19 cellular contexts compared by ENCODE assay signal in the genomic region with DNA sequence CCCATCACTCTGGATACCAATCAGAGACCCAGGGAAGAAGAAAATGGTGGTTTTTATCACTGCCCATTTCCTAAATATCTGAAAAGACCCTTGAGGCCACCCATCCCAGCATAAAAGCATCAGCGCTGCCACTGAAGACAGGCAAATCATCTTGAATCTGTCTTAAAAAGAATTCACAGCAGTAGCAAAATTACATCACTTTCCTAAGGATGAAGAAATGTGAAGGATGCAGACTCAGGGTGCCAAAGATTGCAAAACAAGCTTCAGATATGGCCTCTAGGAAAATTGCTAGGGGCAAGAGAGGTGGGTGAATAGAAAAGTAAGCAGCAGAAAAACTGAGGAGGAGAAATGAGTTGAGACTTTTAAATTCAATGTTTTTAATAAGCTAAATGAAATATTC.
DNase-seq lines count a peak whose midpoint lies in the region; ATAC-seq and TF ChIP-seq lines count a peak whose summit lies in the region.
"Had no signal": no experiment of that assay in that cellular context is flagged by ENCODE, and none has a peak within 500 bp of the region (broad histone marks: within the 10 kb centered on the region; RNA-seq: fewer than 3 reads in every experiment).

No MANE protein-coding gene starts in this region.

- DNase-seq in AML-193 (lab: John Stamatoyannopoulos, UW) (peak; percentile 80 to 89), MV-4-11 (lab: John Stamatoyannopoulos, UW) (peak; percentile 46), dedifferentiated amniotic fluid mesenchymal stem cell (ENCODE audit: extremely low spot score) (peak; percentile 36), T-helper 1 cell (no peak), islet precursor cell (no peak), activated gamma-delta T cell (lab: John Stamatoyannopoulos, UW) (no peak)
- DNase-seq: activated CD8-positive, alpha-beta T cell treated with anti-CD3 and anti-CD28 coated beads, Interleukin-2, amount 10 ng/mL, durations not matched to agents 7 days and 5 days; left cardiac atrium; NCI-H1417; occipital lobe; RPMI8226; stimulated activated CD4-positive, alpha-beta T cell treated with anti-CD3 and anti-CD28 coated beads, Interleukin-4, amount 100 ng/mL, for 24 hours; stimulated activated CD8-positive, alpha-beta memory T cell treated with anti-CD3 and anti-CD28 coated beads, Interleukin-4, amount 100 ng/mL, for 48 hours; T-helper 17 cell had no signal

- no peak for ATAC-seq in GM21529 (IDR thresholded peaks at IDR 0.05; ENCODE audit: unreplicated experiment)
- ATAC-seq: activated CD8-positive, alpha-beta T cell treated with anti-CD3 and anti-CD28 coated beads, Interleukin-2, amount 10 ng/mL, durations not matched to agents 7 days and 5 days; T-helper 17 cell; WTC11 had no signal

- H3K27me3 ChIP-seq in neural cell (ENCODE audit: insufficient read depth, low read depth, low read length), result no peaks in the 10 kb centered on the region
- H3K27me3 ChIP-seq: esophagus muscularis mucosa had no signal

- H3K36me3 ChIP-seq in neural cell (ENCODE audit: insufficient read depth, low read length), result peaks cover under 1% of the 10 kb centered on the region

- peak overlapping the region; percentile 53 for H3K27ac ChIP-seq in neural cell (ENCODE audit: low read length)
- H3K27ac ChIP-seq: esophagus muscularis mucosa, KMS-11 had no signal

- no peak for TF ChIP-seq CTCF in neural cell (IDR thresholded peaks at IDR 0.05; ENCODE audit: poor library complexity, severe bottlenecking)

- H3K4me2 ChIP-seq in neural cell (ENCODE audit: low read length), result no peak overlapping the region
- H3K4me2 ChIP-seq: KMS-11 had no signal

- H3K9me3 ChIP-seq in neural cell (ENCODE audit: low read length), result no peaks in the 10 kb centered on the region
- H3K9me3 ChIP-seq: esophagus muscularis mucosa had no signal

- no peak overlapping the region for H3K4me3 ChIP-seq in neural cell (ENCODE audit: low read length)
- H3K4me3 ChIP-seq: esophagus muscularis mucosa had no signal

- peak; percentile 73 for TF ChIP-seq EP300 in neural cell (conservative IDR thresholded peaks at IDR 0.05; ENCODE audit: poor library complexity, severe bottlenecking)

- H3F3A ChIP-seq in neural cell (ENCODE audit: insufficient read depth, low read length, poor library complexity, severe bottlenecking), result no peaks in the 10 kb centered on the region

- H3K79me2 ChIP-seq in neural cell (replicated peaks; ENCODE audit: insufficient read depth, low read length), result no peaks in the 10 kb centered on the region

- TF ChIP-seq RAD21 in neural cell (conservative IDR thresholded peaks at IDR 0.05), result no peak

- H4K20me1 ChIP-seq in neural cell (ENCODE audit: insufficient read depth), result no peaks in the 10 kb centered on the region

- no peak overlapping the region for H3K9ac ChIP-seq in neural cell (ENCODE audit: low read length)
- H3K9ac ChIP-seq: KMS-11 had no signal

- no peaks in the 10 kb centered on the region for H3K9me2 ChIP-seq in neural cell (ENCODE audit: insufficient read depth, low read length)

- no peak overlapping the region for H2AFZ ChIP-seq in neural cell (ENCODE audit: low read depth, low read length)

TF ChIP-seq in neural cell, 6 proteins besides CTCF, POLR2A, EP300 and RAD21:
- TF ChIP-seq SMC3 (conservative IDR thresholded peaks at IDR 0.05; ENCODE audit: poor library complexity), result peak; percentile 18
- TF ChIP-seq POLR2AphosphoS5 (IDR thresholded peaks at IDR 0.05), result peak; percentile 48
- no peak for TF ChIP-seq TAF1 (IDR thresholded peaks at IDR 0.05; ENCODE audit: low read depth)

Comparison
In these comparisons a context has a peak if more than half of its experiments do, and no peak if none do; other contexts are left out.
1. DNase-seq: peak in AML-193 (2 of 2), MV-4-11 (single experiment) and dedifferentiated amniotic fluid mesenchymal stem cell (single experiment); none in T-helper 1 cell (0 of 5), islet precursor cell (single experiment) and activated gamma-delta T cell (single experiment).